Comparison of ENCODE assay signal across 3 cellular contexts in the genomic region with DNA sequence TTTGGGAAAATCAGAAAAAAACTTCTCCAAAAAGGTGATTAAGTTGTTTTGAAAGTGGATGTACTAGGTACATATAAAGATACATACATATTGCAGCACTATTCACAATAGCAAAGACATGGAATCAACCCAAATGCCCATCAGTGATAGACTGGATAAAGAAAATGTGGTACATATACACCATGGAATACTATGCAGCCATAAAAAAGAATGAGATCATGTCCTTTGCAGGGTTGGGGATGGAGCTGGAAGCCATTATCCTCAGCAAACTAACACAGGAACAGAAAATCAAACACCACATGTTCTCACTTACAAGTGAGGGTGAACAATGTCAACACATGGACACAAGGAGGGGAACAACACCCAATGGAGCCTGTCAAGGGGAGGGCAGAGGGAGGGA.
A peak's percentile ranks its signal among the peaks of the same experiment; 100 is the strongest.
TF ChIP-seq lines count a peak whose summit lies in the region.

No MANE protein-coding gene starts in this region.

TF ChIP-seq in HEK293, 187 proteins besides CTCF, POLR2A, EP300 and RAD21:
- peak; percentile 93 for TF ChIP-seq ZNF146 (tag by site-specific recombination; IDR thresholded peaks at IDR 0.05)
- TF ChIP-seq, protein P1, sequence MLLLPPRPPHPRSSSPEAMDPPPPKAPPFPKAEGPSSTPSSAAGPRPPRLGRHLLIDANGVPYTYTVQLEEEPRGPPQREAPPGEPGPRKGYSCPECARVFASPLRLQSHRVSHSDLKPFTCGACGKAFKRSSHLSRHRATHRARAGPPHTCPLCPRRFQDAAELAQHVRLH (tag by site-specific recombination; IDR thresholded peaks at IDR 0.05), result 0 out of 2 replicates have a peak, but pooled peaks have one; percentile 22

TF ChIP-seq in SK-N-SH treated with all-trans-retinoic acid at 6 μM for 48 hours, 23 proteins besides CTCF, POLR2A, EP300 and RAD21:
- peak; percentile 67 for TF ChIP-seq ZNF8 (CRISPR knock-in tag; IDR thresholded peaks at IDR 0.05)

TF ChIP-seq in K562, 482 proteins besides CTCF, POLR2A, EP300 and RAD21:
- TF ChIP-seq ZNF146 (CRISPR knock-in tag; IDR thresholded peaks at IDR 0.05; ENCODE audit: unreplicated experiment) (peak; percentile 82), KDM1A (IDR thresholded peaks at IDR 0.05) (peak; percentile 11 to 52; a peak in 1 of 4 replicates)
